28 cellular contexts compared by ENCODE assay signal in genomic region chrX:31819455-31819854, GRCh38.
A peak's percentile ranks its signal among the peaks of the same experiment; 100 is the strongest.
DNase-seq lines count a peak whose midpoint lies in the region; ATAC-seq and TF ChIP-seq lines count a peak whose summit lies in the region.
"Had no signal": no experiment of that assay in that cellular context is flagged by ENCODE, and none has a peak within 500 bp of the region (broad histone marks: within the 10 kb centered on the region; RNA-seq: fewer than 3 reads in every experiment).

No MANE protein-coding gene starts in this region.

- intact Hi-C loops in Right ventricle myocardium inferior (cut with DNase I) (no loop called here), cardiac septum (cut with DNase I) (no loop called here), left ventricle myocardium inferior (cut with micrococcal nuclease) (no loop called here)

- H3K4me1 Mint-ChIP-seq in nephron = peaks cover 7% of the 10 kb centered on the region
- H3K4me1 Mint-ChIP-seq: B cell; CD14-positive monocyte; CD8-positive, alpha-beta memory T cell had no signal

- no peak overlapping the region for H3K4me3 Mint-ChIP-seq in nephron
- H3K4me3 Mint-ChIP-seq: B cell; CD14-positive monocyte; CD8-positive, alpha-beta memory T cell had no signal

- H3K36me3 ChIP-seq in left ventricle myocardium inferior = no peaks in the 10 kb centered on the region
- no peaks in the 10 kb centered on the region for H3K36me3 ChIP-seq in BE2C

- no peaks in the 10 kb centered on the region for H3K27me3 ChIP-seq in left ventricle myocardium inferior (ENCODE audit: low read depth)
- no peaks in the 10 kb centered on the region for H3K27me3 ChIP-seq in BE2C

- H3K27ac Mint-ChIP-seq in nephron = peak overlapping the region; percentile 47 to 79 (median 63)
- H3K27ac Mint-ChIP-seq: B cell; CD14-positive monocyte; CD8-positive, alpha-beta memory T cell had no signal

- H3K4me3 ChIP-seq in left ventricle myocardium inferior (no peak overlapping the region), BE2C (ENCODE audit: low read depth, low read length) (no peak overlapping the region)
- H3K4me3 ChIP-seq: GM23248, K562, PC-9 had no signal

- peak; percentile 81 for ATAC-seq in Right ventricle myocardium inferior
- ATAC-seq: K562 had no signal

- DNase-seq in Right ventricle myocardium inferior (ENCODE audit: missing footprints) (no peak), cardiac septum (ENCODE audit: low spot score) (no peak), left ventricle myocardium inferior (peak; percentile 13), NCI-H2171 (lab: John Stamatoyannopoulos, UW) (no peak), BE2C (no peak), GM10248 (ENCODE audit: extremely low spot score) (no peak), NCI-H345 (lab: John Stamatoyannopoulos, UW) (no peak)
- DNase-seq: CD8-positive, alpha-beta memory T cell; DMS79 treated with DMSO at 0.1 percent for 48 hours; GM23248; H7; Kasumi-1; MV-4-11; NCI-H1105; NCI-H1436 treated with DMSO at 0.1 percent for 48 hours; NCI-H187 treated with DMSO at 0.1 percent for 48 hours; NCI-H2107; NCI-H446 treated with DMSO at 0.1 percent for 48 hours; NCI-H526; NCI-H82; NK-92 treated with Interleukin-12 subunit alpha and Interleukin-12 subunit beta, amount 100 ng/mL, for 24 hours; PC-9; SHP77 had no signal

- POLR2A ChIA-PET in GM10248 (lab: Yijun Ruan, JAX) = no interaction called here

- H3K27me3 Mint-ChIP-seq in nephron (ENCODE audit: low read depth) = no peaks in the 10 kb centered on the region
- H3K27me3 Mint-ChIP-seq: B cell had no signal

- H3K36me3 Mint-ChIP-seq in nephron (ENCODE audit: low read depth) = no peaks in the 10 kb centered on the region
- H3K36me3 Mint-ChIP-seq: CD14-positive monocyte; CD8-positive, alpha-beta memory T cell had no signal

- H3K9me3 ChIP-seq in left ventricle myocardium inferior (replicated peaks) (no peaks in the 10 kb centered on the region), BE2C (no peaks in the 10 kb centered on the region)

- no peak overlapping the region for H3K27ac ChIP-seq in left ventricle myocardium inferior (replicated peaks)
- H3K27ac ChIP-seq: 22Rv1, GM23248, PC-9 had no signal

- CTCF ChIA-PET in GM10248 (lab: Yijun Ruan, JAX) = no interaction called here

- H3K4me1 ChIP-seq in left ventricle myocardium inferior (no peaks in the 10 kb centered on the region), BE2C (peaks cover 4% of the 10 kb centered on the region; the same call in 1 of the 2 replicates)

- H3K9me3 Mint-ChIP-seq in nephron = peaks cover 11% of the 10 kb centered on the region

- no peak for TF ChIP-seq CTCF in left ventricle myocardium inferior (IDR thresholded peaks at IDR 0.05; ENCODE audit: borderline replicate concordance)
- no peak for TF ChIP-seq CTCF in nephron (IDR thresholded peaks at IDR 0.05; ENCODE audit: unreplicated experiment in 3 of 3)
- TF ChIP-seq CTCF in BE2C (IDR thresholded peaks at IDR 0.05; ENCODE audit: low read depth, low read length) = no peak
- no peak for TF ChIP-seq CTCF in GM10248 (IDR thresholded peaks at IDR 0.05; ENCODE audit: control extremely low read depth, extremely low read depth, low read depth, missing control alignments)
